27 cellular contexts compared by ENCODE assay signal in the genomic region with DNA sequence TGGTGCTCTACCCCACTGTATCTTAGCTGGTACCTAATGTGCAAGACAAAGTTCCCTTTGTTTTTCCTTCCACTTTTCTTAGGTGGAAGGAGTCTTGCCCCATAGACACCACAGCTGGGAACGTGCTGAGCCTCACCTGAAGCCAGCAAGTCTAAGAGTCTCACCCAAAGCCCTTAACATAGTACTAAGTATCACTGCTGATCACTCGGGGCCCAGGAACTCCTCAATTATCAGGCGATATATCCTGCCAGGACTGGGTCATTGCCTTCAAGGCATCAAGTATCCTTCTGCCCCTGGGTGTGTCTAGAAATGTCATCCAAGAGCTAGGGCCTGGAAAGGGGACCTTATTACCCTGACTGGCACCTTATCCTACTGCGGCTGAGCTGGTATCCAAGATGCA.
"Had no signal": no experiment of that assay in that cellular context is flagged by ENCODE, and none has a peak within 500 bp of the region (broad histone marks: within the 10 kb centered on the region; RNA-seq: fewer than 3 reads in every experiment).

No MANE protein-coding gene starts in this region.

- H3K4me3 ChIP-seq: stomach, suprapubic skin, testis, thoracic aorta, thyroid gland, tibial artery, tibial nerve, transverse colon, upper lobe of left lung, upper lobe of right lung, uterus, vagina had no signal

- H3K27ac ChIP-seq: stomach, suprapubic skin, testis, thoracic aorta, thyroid gland, tibial artery, tibial nerve, transverse colon, upper lobe of left lung, upper lobe of right lung, uterus, vagina had no signal

- H3K9me3 ChIP-seq: testis, thoracic aorta, thyroid gland, tibial artery, tibial nerve, transverse colon, upper lobe of left lung, upper lobe of right lung, uterus, vagina had no signal

- H3K27me3 ChIP-seq: stomach, suprapubic skin, testis, thyroid gland, tibial artery, tibial nerve, transverse colon, upper lobe of left lung, upper lobe of right lung, uterus, vagina had no signal

- H3K4me1 Mint-ChIP-seq: stimulated activated effector memory CD8-positive, alpha-beta T cell treated with anti-CD3 and anti-CD28 coated beads, Interleukin-12 subunit alpha, Interleukin-12 subunit beta, amount 100 ng/mL, for 72 hours; stimulated activated naive B cell treated with anti-CD40 and anti-IgM and Interleukin-4, amounts not matched to agents 10 μg/mL and 1 μg/mL and 100 μg/mL, for 72 hours; stimulated activated naive CD8-positive, alpha-beta T cell treated with anti-CD3 and anti-CD28 coated beads, Interleukin-15, amount 100 ng/mL, for 72 hours had no signal

- H3K4me1 ChIP-seq: stomach, suprapubic skin, testis, thyroid gland, tibial artery, tibial nerve, transverse colon, upper lobe of left lung, upper lobe of right lung, uterus, vagina had no signal

- H3K36me3 Mint-ChIP-seq: stimulated activated effector memory CD8-positive, alpha-beta T cell treated with anti-CD3 and anti-CD28 coated beads, Interleukin-12 subunit alpha, Interleukin-12 subunit beta, amount 100 ng/mL, for 72 hours; stimulated activated naive B cell treated with anti-CD40 and anti-IgM and Interleukin-4, amounts not matched to agents 10 μg/mL and 1 μg/mL and 100 μg/mL, for 72 hours; type B pancreatic cell had no signal

- ATAC-seq: stimulated activated naive CD8-positive, alpha-beta T cell treated with anti-CD3 and anti-CD28 coated beads, Interleukin-15, amount 100 ng/mL, for 72 hours; stimulated activated naive CD8-positive, alpha-beta T cell treated with anti-CD3 and anti-CD28 coated beads, Interleukin-15, Interleukin-2, amounts not matched to agents 100 U/mL and 50 U/mL, for 24 hours; upper lobe of right lung had no signal

- H3K36me3 ChIP-seq: stomach, suprapubic skin, thoracic aorta, thyroid gland, tibial artery, tibial nerve, transverse colon, upper lobe of left lung, upper lobe of right lung, uterus, vagina had no signal

- H3K9me3 Mint-ChIP-seq: type B pancreatic cell had no signal

- DNase-seq: stimulated activated CD4-positive, alpha-beta T cell treated with anti-CD3 and anti-CD28 coated beads, Interleukin-2, amount 100 ng/mL, for 24 hours; stimulated activated CD4-positive, alpha-beta T cell treated with anti-CD3 and anti-CD28 coated beads, Interleukin-4, amount 100 ng/mL, for 1 hour; stimulated activated CD4-positive, alpha-beta T cell treated with anti-CD3 and anti-CD28 coated beads, Interleukin-4, amount 100 ng/mL, for 24 hours; stimulated activated CD4-positive, alpha-beta T cell treated with anti-CD3 and anti-CD28 coated beads, Interleukin-4, amount 100 ng/mL, for 4 hours; stimulated activated CD8-positive, alpha-beta memory T cell treated with anti-CD3 and anti-CD28 coated beads, Interleukin-4, amount 100 ng/mL, for 48 hours; stimulated activated naive B cell treated with anti-CD40 and anti-IgM and Interleukin-4, amounts not matched to agents 10 μg/mL and 1 μg/mL and 100 μg/mL, for 72 hours; stimulated activated naive CD4-positive, alpha-beta T cell; stimulated activated naive CD4-positive, alpha-beta T cell treated with Interleukin-2 at 50 U/mL for 16 hours; stimulated activated naive CD8-positive, alpha-beta T cell treated with anti-CD3 and anti-CD28 coated beads, Interleukin-15, amount 100 ng/mL, for 72 hours; stimulated activated naive CD8-positive, alpha-beta T cell treated with anti-CD3 and anti-CD28 coated beads, Interleukin-15, Interleukin-2, amounts not matched to agents 100 U/mL and 50 U/mL, for 24 hours; stomach; substantia nigra; testis; thyroid gland; tibial artery; transverse colon; trophoblast cell; upper lobe of left lung; upper lobe of right lung; uterus had no signal

- H3K27ac Mint-ChIP-seq: stimulated activated effector memory CD8-positive, alpha-beta T cell treated with anti-CD3 and anti-CD28 coated beads, Interleukin-12 subunit alpha, Interleukin-12 subunit beta, amount 100 ng/mL, for 72 hours; stimulated activated naive B cell treated with anti-CD40 and anti-IgM and Interleukin-4, amounts not matched to agents 10 μg/mL and 1 μg/mL and 100 μg/mL, for 72 hours; stimulated activated naive CD8-positive, alpha-beta T cell treated with anti-CD3 and anti-CD28 coated beads, Interleukin-15, amount 100 ng/mL, for 72 hours; stimulated activated naive CD8-positive, alpha-beta T cell treated with anti-CD3 and anti-CD28 coated beads, Interleukin-15, Interleukin-2, amounts not matched to agents 100 ng/mL and 50 ng/mL, for 24 hours; type B pancreatic cell had no signal

- H3K4me3 Mint-ChIP-seq: stimulated activated effector memory CD8-positive, alpha-beta T cell treated with anti-CD3 and anti-CD28 coated beads, Interleukin-12 subunit alpha, Interleukin-12 subunit beta, amount 100 ng/mL, for 72 hours; stimulated activated naive B cell treated with anti-CD40 and anti-IgM and Interleukin-4, amounts not matched to agents 10 μg/mL and 1 μg/mL and 100 μg/mL, for 72 hours; stimulated activated naive CD8-positive, alpha-beta T cell treated with anti-CD3 and anti-CD28 coated beads, Interleukin-15, amount 100 ng/mL, for 72 hours; stimulated activated naive CD8-positive, alpha-beta T cell treated with anti-CD3 and anti-CD28 coated beads, Interleukin-15, Interleukin-2, amounts not matched to agents 100 ng/mL and 50 ng/mL, for 24 hours; type B pancreatic cell had no signal

- H3K27me3 Mint-ChIP-seq: stimulated activated naive B cell treated with anti-CD40 and anti-IgM and Interleukin-4, amounts not matched to agents 10 μg/mL and 1 μg/mL and 100 μg/mL, for 72 hours; stimulated activated naive CD8-positive, alpha-beta T cell treated with anti-CD3 and anti-CD28 coated beads, Interleukin-15, amount 100 ng/mL, for 72 hours; stimulated activated naive CD8-positive, alpha-beta T cell treated with anti-CD3 and anti-CD28 coated beads, Interleukin-15, Interleukin-2, amounts not matched to agents 100 ng/mL and 50 ng/mL, for 24 hours; type B pancreatic cell had no signal
